7 cellular contexts compared by ENCODE assay signal in the genomic region with DNA sequence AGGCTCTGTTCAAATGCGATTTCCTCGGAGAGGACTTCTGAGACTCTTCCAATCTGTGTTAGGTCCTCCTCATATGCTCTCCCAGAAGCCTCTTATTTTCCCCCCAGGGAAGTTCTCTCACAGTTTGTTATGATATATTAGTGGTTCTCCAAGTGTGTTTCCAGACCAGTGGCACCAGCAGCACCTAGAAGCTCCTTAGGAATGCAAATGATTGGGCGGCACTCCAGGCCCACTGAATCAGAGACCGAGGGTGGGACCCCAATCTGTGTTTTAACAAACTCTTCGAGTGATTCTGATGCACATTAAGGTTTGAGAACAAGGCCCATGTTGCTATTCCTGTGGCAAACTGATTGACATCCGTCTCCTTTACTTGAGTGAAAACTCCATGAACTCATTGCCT.
"Had no signal": no experiment of that assay in that cellular context is flagged by ENCODE, and none has a peak within 500 bp of the region (broad histone marks: within the 10 kb centered on the region; RNA-seq: fewer than 3 reads in every experiment).

No MANE protein-coding gene starts in this region.

- DNase-seq: H7, HFFc6 had no signal

- H3K9me3 ChIP-seq: HAP-1 had no signal

- H3K4me3 ChIP-seq: GM23338, HAP-1 had no signal

- H3K36me3 ChIP-seq: HAP-1 had no signal

- H3K27ac ChIP-seq: HL-60 had no signal

- H3K4me2 ChIP-seq: GM23338 had no signal

- FAIRE-seq: HepG2 had no signal

- H2AFZ ChIP-seq: GM23338 had no signal

- ATAC-seq: GM23338, HCT116, HepG2 had no signal
